In genomic region chr13:25977216-25977615, GRCh38 we compare ENCODE assay signal across 12 cellular contexts.
A peak's percentile ranks its signal among the peaks of the same experiment; 100 is the strongest.
DNase-seq lines count a peak whose midpoint lies in the region; FAIRE-seq and TF ChIP-seq lines count a peak whose summit lies in the region.
"Had no signal": no experiment of that assay in that cellular context is flagged by ENCODE, and none has a peak within 500 bp of the region (broad histone marks: within the 10 kb centered on the region; RNA-seq: fewer than 3 reads in every experiment).

No MANE protein-coding gene starts in this region.

- H3K23ac ChIP-seq in mesenchymal stem cell (ENCODE audit: low read length in 2 of 2) = no peak overlapping the region

- 18% methylated on average over 10 of the region's 10 CpGs for WGBS in mesenchymal stem cell

- H4K91ac ChIP-seq in mesenchymal stem cell (ENCODE audit: low read length) = no peak overlapping the region

- H3K4me1 ChIP-seq in mesenchymal stem cell (ENCODE audit: control insufficient read depth, insufficient read depth, low read depth, low read length) = peaks cover 12% of the 10 kb centered on the region
- no peaks in the 10 kb centered on the region for H3K4me1 ChIP-seq in MM.1S (ENCODE audit: low read length)

- TF ChIP-seq CTCF in MM.1S (IDR thresholded peaks at IDR 0.05; ENCODE audit: low read length) = no peak

- H2BK15ac ChIP-seq in mesenchymal stem cell (ENCODE audit: low read depth, poor library complexity, severe bottlenecking) = no peak overlapping the region

- H3K9me2 ChIP-seq in MM.1S (replicated peaks; ENCODE audit: insufficient read depth, low read length) = no peaks in the 10 kb centered on the region

- no peak overlapping the region for H2AK5ac ChIP-seq in mesenchymal stem cell (ENCODE audit: low read length, severe bottlenecking)

- no peak for FAIRE-seq in urothelium cell line (lab: Jason Lieb, UNC)
- FAIRE-seq: GM12878 had no signal

- H3K4me3 ChIP-seq in mesenchymal stem cell (ENCODE audit: insufficient read depth in 1 of 2, low read depth in 1 of 2, low read length in 2 of 2) (no peak overlapping the region), MM.1S (ENCODE audit: low read length) (no peak overlapping the region)
- H3K4me3 ChIP-seq: GM12878, spleen had no signal

- H3K36me3 ChIP-seq in mesenchymal stem cell (ENCODE audit: control insufficient read depth in 1 of 2, insufficient read depth in 2 of 2, low read depth in 1 of 2, low read length in 2 of 2) = peaks cover 0 to 5% of the 10 kb centered on the region in 2 experiments
- H3K36me3 ChIP-seq in MM.1S (replicated peaks; ENCODE audit: insufficient read depth, low read length) = no peaks in the 10 kb centered on the region
- H3K36me3 ChIP-seq: spleen had no signal

- no peaks in the 10 kb centered on the region for H4K20me1 ChIP-seq in MM.1S (ENCODE audit: insufficient read depth, low read length)

- H3K27ac ChIP-seq in mesenchymal stem cell (ENCODE audit: low read length, poor library complexity, severe bottlenecking) = no peak overlapping the region
- H3K27ac ChIP-seq in MM.1S (ENCODE audit: low read length) = no peak overlapping the region
- H3K27ac ChIP-seq: spleen had no signal

- no peak overlapping the region for H3K14ac ChIP-seq in mesenchymal stem cell (ENCODE audit: low read length in 2 of 2)

- H3F3A ChIP-seq in MM.1S (ENCODE audit: insufficient read depth, low read length) = no peaks in the 10 kb centered on the region

- no peaks in the 10 kb centered on the region for H3K9me3 ChIP-seq in mesenchymal stem cell (ENCODE audit: control insufficient read depth, low read length)
- H3K9me3 ChIP-seq in MM.1S (replicated peaks; ENCODE audit: insufficient read depth, low read length) = no peaks in the 10 kb centered on the region
- H3K9me3 ChIP-seq: spleen had no signal

- no peak overlapping the region for H2BK120ac ChIP-seq in mesenchymal stem cell (ENCODE audit: low read depth, low read length)

- H2BK5ac ChIP-seq in mesenchymal stem cell (ENCODE audit: low read depth, low read length, poor library complexity, severe bottlenecking) = no peak overlapping the region

- H3K27me3 ChIP-seq in mesenchymal stem cell (ENCODE audit: control insufficient read depth in 1 of 2, insufficient read depth in 1 of 2, low read length in 2 of 2) (peaks cover 0 to 19% of the 10 kb centered on the region in 2 experiments), MM.1S (replicated peaks; ENCODE audit: insufficient read depth, low read length) (no peaks in the 10 kb centered on the region)

- H2AFZ ChIP-seq in mesenchymal stem cell (ENCODE audit: low read depth, low read length) = no peak overlapping the region
- no peak overlapping the region for H2AFZ ChIP-seq in MM.1S (ENCODE audit: low read length)

- no peaks in the 10 kb centered on the region for H3K79me1 ChIP-seq in mesenchymal stem cell (replicated peaks; ENCODE audit: low read length, poor library complexity, severe bottlenecking)

- no peak overlapping the region for H3K9ac ChIP-seq in mesenchymal stem cell (ENCODE audit: low read length)
- no peak overlapping the region for H3K9ac ChIP-seq in MM.1S (ENCODE audit: low read length)

- DNase-seq in ELF-1 (ENCODE audit: low read depth, low spot score) = peak; percentile 75
- DNase-seq in NCI-H2081 treated with DMSO at 0.1 percent for 48 hours (lab: John Stamatoyannopoulos, UW) = peak; percentile 58
- DNase-seq in astrocyte of the hippocampus (ENCODE audit: low read depth, low spot score) = peak; percentile 23
- DNase-seq in mesenchymal stem cell = no peak
- no peak for DNase-seq in NCI-H524 treated with DMSO at 0.1 percent for 48 hours (lab: John Stamatoyannopoulos, UW)
- no peak for DNase-seq in globus pallidus (ENCODE audit: low spot score)
- DNase-seq in MM.1S = no peak
- no peak for DNase-seq in urothelium cell line (ENCODE audit: low spot score)
- DNase-seq: foreskin melanocyte, KBM-7, spleen had no signal

- no peak overlapping the region for H3K4me2 ChIP-seq in mesenchymal stem cell (ENCODE audit: low read length, poor library complexity, severe bottlenecking)
- H3K4me2 ChIP-seq in MM.1S (ENCODE audit: low read depth, low read length) = no peak overlapping the region

- H4K8ac ChIP-seq in mesenchymal stem cell (ENCODE audit: low read length) = peak overlapping the region; percentile 62

- no peak overlapping the region for H2BK12ac ChIP-seq in mesenchymal stem cell (ENCODE audit: low read length in 2 of 2)

- H3K4ac ChIP-seq in mesenchymal stem cell (ENCODE audit: low read depth in 1 of 2, low read length in 2 of 2) = no peak overlapping the region

- H3K18ac ChIP-seq in mesenchymal stem cell (ENCODE audit: low read depth in 1 of 2, low read length in 2 of 2) = no peak overlapping the region

- no peaks in the 10 kb centered on the region for H3K79me2 ChIP-seq in MM.1S (ENCODE audit: low read length)

Comparison
In these comparisons a context has a peak if more than half of its experiments do, and no peak if none do; other contexts are left out.
1. DNase-seq: peak in ELF-1 (single experiment), NCI-H2081 treated with DMSO at 0.1 percent for 48 hours (single experiment) and astrocyte of the hippocampus (single experiment); none in mesenchymal stem cell (single experiment), NCI-H524 treated with DMSO at 0.1 percent for 48 hours (single experiment), globus pallidus (single experiment), MM.1S (single experiment) and urothelium cell line (single experiment).